In genomic region chr20:856361-856775, GRCh38 we compare ENCODE assay signal across 8 cellular contexts. TPM values are rescaled to one million over a fixed set of nuclear protein-coding genes. Genes with fewer than 3 reads are reported as not detected.
DNase-seq lines count a peak whose midpoint lies in the region; ATAC-seq and TF ChIP-seq lines count a peak whose summit lies in the region.

No MANE protein-coding gene starts in this region.

- POLR2A ChIA-PET in activated CD8-positive, alpha-beta T cell treated with anti-CD3 and anti-CD28 coated beads for 36 hours (lab: Charles Lee) = interaction anchor here (1.5 to 1.6 kb wide), 2 partner anchors 10 to 23 kb away, joined by 4 read pairs; partner anchors contain the start of gene FAM110A

- H3K4me1 Mint-ChIP-seq in activated CD8-positive, alpha-beta T cell treated with anti-CD3 and anti-CD28 coated beads for 36 hours (ENCODE audit: low read depth) = peaks cover 64% of the 10 kb centered on the region

- TF ChIP-seq CTCF in activated CD8-positive, alpha-beta T cell treated with anti-CD3 and anti-CD28 coated beads for 36 hours (IDR thresholded peaks at IDR 0.05) = no peak

- H3K27ac Mint-ChIP-seq in activated CD8-positive, alpha-beta T cell treated with anti-CD3 and anti-CD28 coated beads for 36 hours = peak overlapping the region; percentile 63

- DNase-seq in HPDE6-E6E7 (ENCODE audit: extremely low spot score) = peak; percentile 93
- peak; percentile 81 for DNase-seq in activated CD8-positive, alpha-beta T cell treated with anti-CD3 and anti-CD28 coated beads for 36 hours
- peak; percentile 83 for DNase-seq in fibroblast of gingiva (ENCODE audit: low read depth)
- DNase-seq in stimulated activated CD8-positive, alpha-beta memory T cell treated with anti-CD3 and anti-CD28 coated beads, Interleukin-12 subunit alpha, Interleukin-12 subunit beta, amount 100 ng/mL, for 1 hour (ENCODE audit: low read depth) = peak; percentile 20
- no peak for DNase-seq in DMS153 treated with DMSO at 0.1 percent for 48 hours (lab: John Stamatoyannopoulos, UW; ENCODE audit: unreplicated experiment)

- intact Hi-C loops in activated CD8-positive, alpha-beta T cell treated with anti-CD3 and anti-CD28 coated beads for 36 hours (cut with micrococcal nuclease) = no loop called here

- peak; percentile 78 for ATAC-seq in activated CD8-positive, alpha-beta T cell treated with anti-CD3 and anti-CD28 coated beads for 36 hours
- no peak for ATAC-seq in GM18502 (IDR thresholded peaks at IDR 0.05; ENCODE audit: poor library complexity, unreplicated experiment)
- ATAC-seq in HG03095 (IDR thresholded peaks at IDR 0.05; ENCODE audit: unreplicated experiment) = no peak
- no peak for ATAC-seq in GM19463 (IDR thresholded peaks at IDR 0.05; ENCODE audit: unreplicated experiment)

- no peaks in the 10 kb centered on the region for H3K27me3 Mint-ChIP-seq in activated CD8-positive, alpha-beta T cell treated with anti-CD3 and anti-CD28 coated beads for 36 hours

- H3K9me3 Mint-ChIP-seq in activated CD8-positive, alpha-beta T cell treated with anti-CD3 and anti-CD28 coated beads for 36 hours = peaks cover 5% of the 10 kb centered on the region

- peak overlapping the region; percentile 26 for H3K4me3 Mint-ChIP-seq in activated CD8-positive, alpha-beta T cell treated with anti-CD3 and anti-CD28 coated beads for 36 hours

- CTCF ChIA-PET in activated CD8-positive, alpha-beta T cell treated with anti-CD3 and anti-CD28 coated beads for 36 hours (lab: Charles Lee) = interaction anchor here (1.0 kb wide), 1 partner anchor 31 kb away, joined by 4 read pairs; no protein-coding TSS in a partner anchor

- peaks cover 2% of the 10 kb centered on the region for H3K36me3 Mint-ChIP-seq in activated CD8-positive, alpha-beta T cell treated with anti-CD3 and anti-CD28 coated beads for 36 hours (ENCODE audit: low read depth)

RNA-seq across cellular contexts. Expression of gene FAM110A, which starts 22.9 kb away (rescaled TPM):
- total RNA-seq in activated CD8-positive, alpha-beta T cell treated with anti-CD3 and anti-CD28 coated beads for 36 hours = 10 to 100 TPM; 20.5 to 23.1 TPM

RNA-seq across cellular contexts. Expression of gene ANGPT4, which starts 59.8 kb away (rescaled TPM):
- total RNA-seq in activated CD8-positive, alpha-beta T cell treated with anti-CD3 and anti-CD28 coated beads for 36 hours = not detected
